Comparison of ENCODE assay signal across 11 cellular contexts in the genomic region with DNA sequence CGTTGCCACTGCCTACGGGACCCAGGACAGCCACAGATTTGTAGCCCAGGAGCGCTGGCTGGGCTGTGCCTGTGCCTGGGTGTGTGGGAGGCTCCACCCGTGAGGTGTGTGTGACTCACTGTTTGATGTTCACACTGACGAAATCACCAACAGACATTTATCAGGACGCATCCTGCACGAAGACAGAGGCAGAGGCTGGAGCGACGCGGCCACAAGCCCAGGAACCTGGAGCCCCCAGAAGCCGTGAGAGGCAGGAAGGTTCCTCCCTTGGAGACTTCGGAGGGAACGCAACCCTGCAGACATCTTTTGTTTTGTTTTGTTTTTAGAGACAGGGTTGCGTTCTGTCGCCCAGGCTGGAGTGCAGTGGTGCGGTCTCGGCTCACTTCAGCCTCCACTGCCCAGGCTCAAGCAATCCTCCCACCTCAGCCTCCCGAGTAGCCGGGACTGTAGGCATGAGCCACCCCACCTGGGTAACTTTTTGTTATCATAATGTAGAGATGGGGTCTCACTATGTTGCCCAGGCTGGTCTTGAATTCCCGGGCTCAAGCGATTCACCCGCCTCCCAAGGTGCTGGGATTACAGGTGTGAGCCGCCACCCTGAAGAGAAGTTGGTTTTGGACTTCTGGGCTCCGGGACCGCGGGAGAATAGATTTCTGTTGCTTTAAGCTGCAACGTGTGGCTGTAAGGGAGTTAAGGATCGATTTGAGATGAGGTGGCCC. TPM values are rescaled to one million over a fixed set of nuclear protein-coding genes. Genes with fewer than 3 reads are reported as not detected.
DNase-seq lines count a peak whose midpoint lies in the region; TF ChIP-seq lines count a peak whose summit lies in the region.
"Had no signal": no experiment of that assay in that cellular context is flagged by ENCODE, and none has a peak within 500 bp of the region (broad histone marks: within the 10 kb centered on the region; RNA-seq: fewer than 3 reads in every experiment).

No MANE protein-coding gene starts in this region.

- H3K27ac Mint-ChIP-seq in Calu3 (ENCODE audit: unreplicated experiment), result no peak overlapping the region

- H3K4me1 Mint-ChIP-seq in Calu3 (ENCODE audit: low read depth, unreplicated experiment), result peaks cover 8% of the 10 kb centered on the region

- peaks cover 5% of the 10 kb centered on the region for H3K36me3 Mint-ChIP-seq in Calu3 (ENCODE audit: insufficient read depth, unreplicated experiment)

- H3K27ac ChIP-seq in HEK293 (ENCODE audit: extremely low read depth, low read depth, low read length) (no peak overlapping the region), RWPE1 (peak overlapping the region; percentile 19), dorsolateral prefrontal cortex (no peak overlapping the region), coronary artery (no peak overlapping the region)
- H3K27ac ChIP-seq: right lobe of liver had no signal

- no peak overlapping the region for H3K4me3 Mint-ChIP-seq in Calu3 (ENCODE audit: low read depth, unreplicated experiment)

- peaks cover 0 to 25% of the 10 kb centered on the region in 2 experiments; a peak in 1 of 3 replicates for H3K36me3 ChIP-seq in HEK293 (ENCODE audit: control insufficient read depth in 2 of 2, insufficient read depth in 1 of 2, low read length in 2 of 2)
- H3K36me3 ChIP-seq: right lobe of liver had no signal

- H3K9me3 Mint-ChIP-seq in Calu3 (ENCODE audit: low read depth, unreplicated experiment), result no peaks in the 10 kb centered on the region

- H3K27me3 Mint-ChIP-seq in Calu3 (ENCODE audit: unreplicated experiment), result peaks cover 54% of the 10 kb centered on the region

- H3K27me3 ChIP-seq in dorsolateral prefrontal cortex, result no peaks in the 10 kb centered on the region
- H3K27me3 ChIP-seq: right lobe of liver had no signal

- H3K4me1 ChIP-seq in HEK293 (ENCODE audit: control insufficient read depth, insufficient read depth, low read length), result no peaks in the 10 kb centered on the region
- H3K4me1 ChIP-seq: right lobe of liver had no signal

- H3K9me3 ChIP-seq in HEK293 (ENCODE audit: control insufficient read depth, insufficient read depth, low read depth, low read length), result no peaks in the 10 kb centered on the region
- H3K9me3 ChIP-seq: right lobe of liver had no signal

- no TSS peak for BruUV-seq in Calu3 (replicated peaks; lab: Mats Ljungman, UMichigan)

- H3K4me3 ChIP-seq in HEK293 (ENCODE audit: low read depth, low read length) (no peak overlapping the region), dorsolateral prefrontal cortex (no peak overlapping the region), coronary artery (no peak overlapping the region)
- H3K4me3 ChIP-seq: right lobe of liver had no signal

- intact Hi-C loops in dorsolateral prefrontal cortex (cut with DNase I) (no loop called here), Calu3 (cut with micrococcal nuclease; ENCODE audit: unreplicated experiment) (no loop called here)

- peak; percentile 68 for DNase-seq in RWPE1 (ENCODE audit: low spot score)
- DNase-seq in dorsolateral prefrontal cortex, result peak in 8 of 10 donors; percentile 35 to 80 (median 64)
- peak; percentile 37 to 65 for DNase-seq in stimulated activated CD4-positive, alpha-beta T cell treated with anti-CD3 and anti-CD28 coated beads, Interleukin-15, amount 100 ng/mL, for 48 hours (ENCODE audit: low read depth in 2 of 2)
- no peak for DNase-seq in coronary artery (ENCODE audit: low spot score)
- no peak for DNase-seq in Calu3
- no peak for DNase-seq in glomerular visceral epithelial cell (ENCODE audit: extremely low spot score)
- no peak for DNase-seq in SHP77 treated with DMSO at 0.1 percent for 48 hours (lab: John Stamatoyannopoulos, UW)
- DNase-seq: NCI-H2029 treated with DMSO at 0.1 percent for 48 hours, right lobe of liver had no signal

- CTCF ChIA-PET in HEK293 (lab: Yijun Ruan, JAX) (interaction anchor here (0.6 to 0.9 kb wide), 2 partner anchors 15 to 23 kb away, joined by 3 read pairs; no protein-coding TSS in a partner anchor), RWPE1 (lab: Yijun Ruan, JAX) (no interaction called here), Calu3 (lab: Charles Lee) (no interaction called here)

- TF ChIP-seq CTCF in HEK293 (tag by site-specific recombination; IDR thresholded peaks at IDR 0.05) (no peak), RWPE1 (conservative IDR thresholded peaks at IDR 0.05; ENCODE audit: low read depth) (no peak), dorsolateral prefrontal cortex (IDR thresholded peaks at IDR 0.05 in 54 of 56, conservative IDR thresholded peaks at IDR 0.05 in 2 of 56; ENCODE audit: low read depth in 1 of 56, partially characterized antibody in 56 of 56) (no peak), coronary artery (IDR thresholded peaks at IDR 0.05) (no peak), Calu3 (IDR thresholded peaks at IDR 0.05; ENCODE audit: unreplicated experiment) (no peak)

- POLR2A ChIA-PET in HEK293 (lab: Yijun Ruan, JAX), result no interaction called here
- POLR2A ChIA-PET in RWPE1 (lab: Yijun Ruan, JAX; ENCODE audit: low non-redundant PET), result no interaction called here

TF ChIP-seq in HEK293, 187 proteins besides CTCF, POLR2A, EP300 and RAD21 (continues in another document):
- no peak for TF ChIP-seq ZFP69B (tag by site-specific recombination; IDR thresholded peaks at IDR 0.05)
- TF ChIP-seq EGR2 (tag by site-specific recombination; IDR thresholded peaks at IDR 0.05; ENCODE audit: low read depth), result peak; percentile 83
- no peak for TF ChIP-seq PRDM10 (tag by site-specific recombination; IDR thresholded peaks at IDR 0.05)
- TF ChIP-seq SCRT2 (tag by site-specific recombination; IDR thresholded peaks at IDR 0.05), result no peak
- peak; percentile 90 for TF ChIP-seq ZFHX2 (tag by site-specific recombination; conservative IDR thresholded peaks at IDR 0.05)
- TF ChIP-seq ZNF16 (tag by site-specific recombination; IDR thresholded peaks at IDR 0.05; ENCODE audit: low read depth), result no peak
- no peak for TF ChIP-seq ZNF133 (tag by site-specific recombination; IDR thresholded peaks at IDR 0.05)
- TF ChIP-seq SETDB1 (IDR thresholded peaks at IDR 0.05; ENCODE audit: insufficient read length, low read length), result no peak
- TF ChIP-seq ZNF426 (tag by site-specific recombination; IDR thresholded peaks at IDR 0.05), result no peak
- no peak for TF ChIP-seq PATZ1 (tag by site-specific recombination; IDR thresholded peaks at IDR 0.05)
- TF ChIP-seq ZNF121 (tag by site-specific recombination; IDR thresholded peaks at IDR 0.05), result peak; percentile 91
- TF ChIP-seq ZBTB8A (tag by site-specific recombination; IDR thresholded peaks at IDR 0.05), result no peak
- no peak for TF ChIP-seq TRIM28 (IDR thresholded peaks at IDR 0.05; ENCODE audit: borderline replicate concordance, low read length)
- TF ChIP-seq ZNF596 (tag by site-specific recombination; IDR thresholded peaks at IDR 0.05), result no peak
- no peak for TF ChIP-seq ZNF585B (tag by site-specific recombination; IDR thresholded peaks at IDR 0.05)

RNA-seq across cellular contexts. Expression of gene WDR18, which starts 25.0 kb away (rescaled TPM):
- 10 to 100 TPM; 20.6 to 51.2 (median 30.3) TPM for total RNA-seq in dorsolateral prefrontal cortex
- 43.3 TPM in 2 replicates for total RNA-seq in Calu3 (2022)

RNA-seq across cellular contexts. Expression of gene ARID3A, which starts 33.3 kb away (rescaled TPM):
- total RNA-seq in dorsolateral prefrontal cortex (10 to 100 TPM in 40 of 120 experiments, 1 to 10 TPM in 80; 3.8 to 17.6 (median 8.7) TPM), Calu3 (2022) (0.85 and 1.6 TPM in 2 replicates)

RNA-seq across cellular contexts. Expression of gene GRIN3B, which starts 41.1 kb away (rescaled TPM):
- total RNA-seq in dorsolateral prefrontal cortex (under 1 TPM in 3 of 120 experiments, not detected in 117; 0.13 to 0.76 (median 0.16) TPM), Calu3 (2022) (not detected in 2 replicates)
- total RNA-seq: urinary bladder had no signal

RNA-seq across cellular contexts. Expression of gene KISS1R, which starts 42.0 kb away (rescaled TPM):
- total RNA-seq in dorsolateral prefrontal cortex (1 to 10 TPM in 59 of 120 experiments, under 1 TPM in 56, not detected in 5; 0.29 to 3.5 (median 1.0) TPM), Calu3 (2022) (not detected in 2 replicates)
- total RNA-seq: urinary bladder had no signal

RNA-seq across cellular contexts. Expression of gene R3HDM4, which starts 46.1 kb away (rescaled TPM):
- 10 to 100 TPM; 26.1 to 60.5 (median 37.5) TPM for total RNA-seq in dorsolateral prefrontal cortex
- total RNA-seq in Calu3 (2022), result 54.0 and 55.5 TPM in 2 replicates

Comparison
In these comparisons a context has a peak if more than half of its experiments do, and no peak if none do; other contexts are left out.
1. DNase-seq: peak in RWPE1 (single experiment), dorsolateral prefrontal cortex (8 of 10) and stimulated activated CD4-positive, alpha-beta T cell treated with anti-CD3 and anti-CD28 coated beads, Interleukin-15, amount 100 ng/mL, for 48 hours (2 of 2); none in coronary artery (single experiment), Calu3 (single experiment), glomerular visceral epithelial cell (single experiment) and SHP77 treated with DMSO at 0.1 percent for 48 hours (single experiment).